1 cellular context compared by ENCODE assay signal in genomic region chr13:20127563-20128458, GRCh38.
TF ChIP-seq lines count a peak whose summit lies in the region.

No MANE protein-coding gene starts in this region.

TF ChIP-seq in HepG2, 621 proteins besides CTCF, POLR2A, EP300 and RAD21 (continued from another document and continues in another):
- TF ChIP-seq REST (IDR thresholded peaks at IDR 0.05; ENCODE audit: borderline replicate concordance in 1 of 2, low read depth in 1 of 2, low read length in 2 of 2) (no peak), HNF4G (IDR thresholded peaks at IDR 0.05; ENCODE audit: borderline replicate concordance, low read depth, low read length) (no peak), HNF4G (CRISPR knock-in tag; IDR thresholded peaks at IDR 0.05; ENCODE audit: borderline replicate concordance, low read depth) (peak; percentile 47; the same call in 1 of the 2 replicates), ATF2 (CRISPR knock-in tag; IDR thresholded peaks at IDR 0.05) (0 out of 2 replicates have a peak, but pooled peaks have one; percentile 19), ZNF589 (CRISPR knock-in tag; conservative IDR thresholded peaks at IDR 0.05) (no peak), ZNF33B (CRISPR knock-in tag; IDR thresholded peaks at IDR 0.05) (0 out of 2 replicates have a peak, but pooled peaks have one; percentile 76), DNMT1 (CRISPR knock-in tag; IDR thresholded peaks at IDR 0.05) (no peak), SRSF1 (optimal IDR thresholded peaks at IDR 0.05; ENCODE audit: low read depth, low read length) (peak; percentile 32), ZNF121 (CRISPR knock-in tag; IDR thresholded peaks at IDR 0.05) (no peak), ZNF580 (CRISPR knock-in tag; IDR thresholded peaks at IDR 0.05; ENCODE audit: borderline replicate concordance, low read depth) (no peak), ZBTB46 (CRISPR knock-in tag; IDR thresholded peaks at IDR 0.05; ENCODE audit: borderline replicate concordance) (no peak), ZNF792 (CRISPR knock-in tag; IDR thresholded peaks at IDR 0.05) (no peak), LBX2 (CRISPR knock-in tag; IDR thresholded peaks at IDR 0.05; ENCODE audit: borderline replicate concordance) (no peak), ZSCAN5A (CRISPR knock-in tag; IDR thresholded peaks at IDR 0.05; ENCODE audit: borderline replicate concordance) (no peak), ZMYM3 (CRISPR knock-in tag; IDR thresholded peaks at IDR 0.05) (0 out of 2 replicates have a peak, but pooled peaks have one; percentile 53), ZNF577 (CRISPR knock-in tag; IDR thresholded peaks at IDR 0.05; ENCODE audit: borderline replicate concordance, low read depth) (no peak), SOX5 (CRISPR knock-in tag; IDR thresholded peaks at IDR 0.05; ENCODE audit: borderline replicate concordance) (no peak), ZNF383 (CRISPR knock-in tag; IDR thresholded peaks at IDR 0.05; ENCODE audit: borderline replicate concordance) (no peak), ZBTB21 (CRISPR knock-in tag; IDR thresholded peaks at IDR 0.05) (no peak), ZNF598 (CRISPR knock-in tag; IDR thresholded peaks at IDR 0.05; ENCODE audit: borderline replicate concordance) (peak; percentile 73), TBX2 (CRISPR knock-in tag; IDR thresholded peaks at IDR 0.05; ENCODE audit: borderline replicate concordance) (peak; percentile 88), KDM6A (CRISPR knock-in tag; IDR thresholded peaks at IDR 0.05; ENCODE audit: low read depth) (0 out of 2 replicates have a peak, but pooled peaks have one; percentile 14), TARDBP (CRISPR knock-in tag; IDR thresholded peaks at IDR 0.05) (no peak), ZBTB7B (CRISPR knock-in tag; IDR thresholded peaks at IDR 0.05) (peak; percentile 86), ZNF225 (CRISPR knock-in tag; IDR thresholded peaks at IDR 0.05) (no peak; the same call in 1 of the 2 replicates), BRCA1 (CRISPR knock-in tag; IDR thresholded peaks at IDR 0.05) (no peak), ZNF7 (CRISPR knock-in tag; IDR thresholded peaks at IDR 0.05) (no peak), ESRRA (CRISPR knock-in tag; IDR thresholded peaks at IDR 0.05; ENCODE audit: low read depth) (peak; percentile 57; the same call in 1 of the 2 replicates), ZNF280B (CRISPR knock-in tag; IDR thresholded peaks at IDR 0.05; ENCODE audit: borderline replicate concordance) (peak; percentile 33), FOXP4 (CRISPR knock-in tag; IDR thresholded peaks at IDR 0.05) (0 out of 2 replicates have a peak, but pooled peaks have one; percentile 31), BRF2 (CRISPR knock-in tag; IDR thresholded peaks at IDR 0.05) (peak; percentile 37; the same call in 1 of the 2 replicates), ZNF333 (CRISPR knock-in tag; IDR thresholded peaks at IDR 0.05; ENCODE audit: borderline replicate concordance) (peak; percentile 80; the same call in 1 of the 2 replicates), MNT (IDR thresholded peaks at IDR 0.05) (no peak), ZBTB42 (CRISPR knock-in tag; IDR thresholded peaks at IDR 0.05) (peak; percentile 74; the same call in 1 of the 2 replicates), HOMEZ (CRISPR knock-in tag; IDR thresholded peaks at IDR 0.05; ENCODE audit: low read depth) (no peak), PRDM10 (CRISPR knock-in tag; IDR thresholded peaks at IDR 0.05; ENCODE audit: low read depth) (no peak)
